8 cellular contexts compared by ENCODE assay signal in genomic region chr9:8660383-8660782, GRCh38.
DNase-seq lines count a peak whose midpoint lies in the region; ATAC-seq, FAIRE-seq and TF ChIP-seq lines count a peak whose summit lies in the region.

No MANE protein-coding gene starts in this region.

- TF ChIP-seq CTCF in heart left ventricle (IDR thresholded peaks at IDR 0.05) = no peak
- no peak for TF ChIP-seq CTCF in natural killer cell (IDR thresholded peaks at IDR 0.05)
- no peak for TF ChIP-seq CTCF in osteocyte (IDR thresholded peaks at IDR 0.05)

- H3K27ac Mint-ChIP-seq in natural killer cell (no peak overlapping the region), osteocyte (ENCODE audit: unreplicated experiment) (no peak overlapping the region)

- ATAC-seq in heart left ventricle = peak in 3 of 4 donors; percentile 62 to 74 (median 68)
- ATAC-seq in natural killer cell = no peak

- intact Hi-C loops in heart left ventricle (cut with DNase I) = no loop called here
- intact Hi-C loops in natural killer cell (cut with micrococcal nuclease) = no loop called here

- no peak for FAIRE-seq in small intestine (lab: Jason Lieb, UNC)

- H3K36me3 ChIP-seq in heart left ventricle = no peaks in the 10 kb centered on the region
- no peaks in the 10 kb centered on the region for H3K36me3 ChIP-seq in small intestine (ENCODE audit: control insufficient read depth in 2 of 2, insufficient read depth in 2 of 2, low read length in 2 of 2)

- no peak overlapping the region for H3K27ac ChIP-seq in heart left ventricle
- H3K27ac ChIP-seq in small intestine (ENCODE audit: low read depth in 1 of 2, low read length in 1 of 2) = no peak overlapping the region

- H3K9me3 Mint-ChIP-seq in natural killer cell (peaks cover 0 to 3% of the 10 kb centered on the region in 2 donors), osteocyte (ENCODE audit: unreplicated experiment) (no peaks in the 10 kb centered on the region)

- H3K27me3 Mint-ChIP-seq in natural killer cell (ENCODE audit: low read depth in 2 of 2) (no peaks in the 10 kb centered on the region), osteocyte (ENCODE audit: unreplicated experiment) (no peaks in the 10 kb centered on the region)

- DNase-seq in HT1080 (ENCODE audit: low read depth) = peak; percentile 61
- DNase-seq in SKM-1 treated with dmso at 0.1 percent for 144 hours (lab: John Stamatoyannopoulos, UW; ENCODE audit: unreplicated experiment) = peak; percentile 81
- peak; percentile 56 to 72 (median 60) for DNase-seq in heart left ventricle
- peak; percentile 32 for DNase-seq in small intestine
- DNase-seq in natural killer cell = no peak
- no peak for DNase-seq in NCI-H2029 (lab: John Stamatoyannopoulos, UW)
- DNase-seq in osteocyte (ENCODE audit: extremely low spot score, unreplicated experiment) = no peak
- no peak for DNase-seq in GM19240 (ENCODE audit: insufficient read length, low spot score)

- H3K4me1 Mint-ChIP-seq in natural killer cell = no peaks in the 10 kb centered on the region
- peaks cover 4% of the 10 kb centered on the region for H3K4me1 Mint-ChIP-seq in osteocyte (ENCODE audit: unreplicated experiment)

- H3K4me3 Mint-ChIP-seq in natural killer cell (no peak overlapping the region), osteocyte (ENCODE audit: unreplicated experiment) (no peak overlapping the region)

- no peak overlapping the region for H3K4me3 ChIP-seq in heart left ventricle
- H3K4me3 ChIP-seq in small intestine (ENCODE audit: low read depth in 1 of 2, low read length in 2 of 2) = no peak overlapping the region

- no peak for TF ChIP-seq POLR2A in heart left ventricle (IDR thresholded peaks at IDR 0.05)

- H3K36me3 Mint-ChIP-seq in natural killer cell (peaks cover 7% of the 10 kb centered on the region), osteocyte (ENCODE audit: unreplicated experiment) (no peaks in the 10 kb centered on the region)

- H3K27me3 ChIP-seq in heart left ventricle (no peaks in the 10 kb centered on the region), small intestine (ENCODE audit: control insufficient read depth in 2 of 2, insufficient read depth in 2 of 2, low read length in 2 of 2) (no peaks in the 10 kb centered on the region)

- H3K9me3 ChIP-seq in heart left ventricle (peaks cover 0 to 7% (median 0%) of the 10 kb centered on the region in 12 donors), small intestine (ENCODE audit: control insufficient read depth, low read depth) (no peaks in the 10 kb centered on the region)

- peaks cover 0 to 24% (median 9%) of the 10 kb centered on the region in 12 donors for H3K4me1 ChIP-seq in heart left ventricle
- H3K4me1 ChIP-seq in small intestine (ENCODE audit: control insufficient read depth in 2 of 2, insufficient read depth in 1 of 2, low read depth in 1 of 2, low read length in 1 of 2) = no peaks in the 10 kb centered on the region

Comparison
In these comparisons a context has a peak if more than half of its experiments do, and no peak if none do; other contexts are left out.
1. DNase-seq: peak in HT1080 (single experiment), SKM-1 treated with dmso at 0.1 percent for 144 hours (single experiment), heart left ventricle (5 of 5) and small intestine (single experiment); none in natural killer cell (single experiment), NCI-H2029 (single experiment), osteocyte (single experiment) and GM19240 (single experiment).
2. ATAC-seq: peak in heart left ventricle (3 of 4); none in natural killer cell (0 of 3).